In genomic region chr14:64971452-64971889, GRCh38 we compare ENCODE assay signal across 8 cellular contexts. TPM values are rescaled to one million over a fixed set of nuclear protein-coding genes. Genes with fewer than 3 reads are reported as not detected.
DNase-seq lines count a peak whose midpoint lies in the region; ATAC-seq and TF ChIP-seq lines count a peak whose summit lies in the region.

No MANE protein-coding gene starts in this region.

- peaks cover 2% of the 10 kb centered on the region for H3K9me3 Mint-ChIP-seq in glutamatergic neuron (ENCODE audit: unreplicated experiment)

- H3K27ac Mint-ChIP-seq in T-helper 17 cell (no peak overlapping the region), glutamatergic neuron (ENCODE audit: unreplicated experiment) (peak overlapping the region; percentile 59)

- H3K27me3 Mint-ChIP-seq in T-helper 17 cell (no peaks in the 10 kb centered on the region), glutamatergic neuron (ENCODE audit: unreplicated experiment) (peaks cover 13% of the 10 kb centered on the region)

- no peak for TF ChIP-seq CTCF in GM12865 (IDR thresholded peaks at IDR 0.05; ENCODE audit: insufficient read depth, low read depth, low read length, missing control alignments)
- TF ChIP-seq CTCF in glutamatergic neuron (IDR thresholded peaks at IDR 0.05; ENCODE audit: partially characterized antibody, unreplicated experiment) = no peak

- intact Hi-C loops in sciatic nerve (cut with DNase I) (no loop called here), head of caudate nucleus (cut with DNase I) (no loop called here)

- ATAC-seq in T-helper 17 cell = no peak
- peak; percentile 21 for ATAC-seq in sciatic nerve
- ATAC-seq in GM18909 (IDR thresholded peaks at IDR 0.05; ENCODE audit: poor library complexity, unreplicated experiment) = no peak

- H3K36me3 Mint-ChIP-seq in T-helper 17 cell (ENCODE audit: low read depth) (no peaks in the 10 kb centered on the region), glutamatergic neuron (ENCODE audit: unreplicated experiment) (peaks cover 4% of the 10 kb centered on the region)

- H3K4me3 ChIP-seq in GM12865 (ENCODE audit: low read depth, low read length) = peak overlapping the region; percentile 44

- no peaks in the 10 kb centered on the region for H3K9me3 ChIP-seq in T-helper 17 cell (ENCODE audit: control insufficient read depth, low read length, poor library complexity, severe bottlenecking)

- H3K4me3 Mint-ChIP-seq in T-helper 17 cell = peak overlapping the region; percentile 79
- peak overlapping the region; percentile 84 for H3K4me3 Mint-ChIP-seq in glutamatergic neuron (ENCODE audit: unreplicated experiment)

- H3K4me1 Mint-ChIP-seq in T-helper 17 cell (peaks cover 14% of the 10 kb centered on the region), glutamatergic neuron (ENCODE audit: low read depth, unreplicated experiment) (peaks cover 22% of the 10 kb centered on the region)

- no peak for DNase-seq in GM12865 (ENCODE audit: low read depth)
- DNase-seq in T-helper 17 cell = no peak
- DNase-seq in glutamatergic neuron = no peak
- peak; percentile 47 for DNase-seq in sciatic nerve (ENCODE audit: low spot score)
- no peak for DNase-seq in NCI-H345 (lab: John Stamatoyannopoulos, UW)
- DNase-seq in iPS-NIHi7 (ENCODE audit: extremely low spot score) = no peak
- no peak for DNase-seq in head of caudate nucleus

RNA-seq across cellular contexts. Expression of gene RAB15, which starts 0.7 kb away (rescaled TPM):
- 1 to 10 TPM; 4.8 to 5.8 TPM for total RNA-seq in T-helper 17 cell
- total RNA-seq in glutamatergic neuron (ENCODE audit: unreplicated experiment) = 79.5 TPM
- 3.3 TPM for total RNA-seq in sciatic nerve

RNA-seq across cellular contexts. Expression of gene FNTB, which starts 15.2 kb away (rescaled TPM):
- total RNA-seq in T-helper 17 cell (10 to 100 TPM; 14.2 to 22.5 TPM), glutamatergic neuron (ENCODE audit: unreplicated experiment) (15.2 TPM), sciatic nerve (40.7 TPM)

RNA-seq across cellular contexts. Expression of gene GPX2, which starts 28.9 kb away (rescaled TPM):
- total RNA-seq in T-helper 17 cell = not detected
- 1.3 TPM for total RNA-seq in glutamatergic neuron (ENCODE audit: unreplicated experiment)
- not detected for total RNA-seq in sciatic nerve

RNA-seq across cellular contexts. Expression of gene CHURC1, which starts 57.2 kb away (rescaled TPM):
- total RNA-seq in T-helper 17 cell (10 to 100 TPM; 69.5 to 78.3 TPM), glutamatergic neuron (ENCODE audit: unreplicated experiment) (40.6 TPM), sciatic nerve (66.0 TPM)

Comparison
In these comparisons a context has a peak if more than half of its experiments do, and no peak if none do; other contexts are left out.
1. RNA of gene RAB15, which starts 0.7 kb away (total RNA-seq): 79.5 TPM in glutamatergic neuron (single experiment); 4.8 to 5.8 TPM in T-helper 17 cell and 3.3 TPM in sciatic nerve (single experiment); every median in the first group is over 10 times any median in the second.